Comparison of ENCODE assay signal across 20 cellular contexts in the genomic region with DNA sequence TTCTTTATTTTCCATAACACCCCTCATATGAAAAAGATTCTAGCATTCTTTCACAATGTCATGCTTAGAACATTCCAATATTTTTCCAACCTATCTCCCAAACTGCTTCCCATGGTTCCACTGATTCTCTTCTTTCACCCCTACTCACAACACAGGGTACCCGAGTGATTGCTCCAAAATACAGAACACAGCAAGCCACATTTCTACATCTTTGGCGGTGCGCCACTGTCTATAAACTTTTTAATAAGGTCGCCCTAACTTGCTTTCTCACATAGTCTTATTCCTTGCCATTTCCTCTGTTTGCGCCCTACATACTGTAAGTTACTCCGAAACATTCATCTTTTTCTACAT.
A peak's percentile ranks its signal among the peaks of the same experiment; 100 is the strongest.
DNase-seq lines count a peak whose midpoint lies in the region; ATAC-seq and TF ChIP-seq lines count a peak whose summit lies in the region.
"Had no signal": no experiment of that assay in that cellular context is flagged by ENCODE, and none has a peak within 500 bp of the region (broad histone marks: within the 10 kb centered on the region; RNA-seq: fewer than 3 reads in every experiment).

No MANE protein-coding gene starts in this region.

- H3K27ac ChIP-seq in RWPE2 (ENCODE audit: poor library complexity, severe bottlenecking) (peak overlapping the region; percentile 34), smooth muscle cell (ENCODE audit: low read depth) (peak overlapping the region; percentile 64)
- H3K27ac ChIP-seq in effector memory CD4-positive, alpha-beta T cell (ENCODE audit: insufficient read depth, low read length, poor library complexity, severe bottlenecking): peak overlapping the region; percentile 4
- H3K27ac ChIP-seq: SJCRH30, thyroid gland had no signal

- TF ChIP-seq CTCF in RWPE2 (IDR thresholded peaks at IDR 0.05; ENCODE audit: poor library complexity, severe bottlenecking): no peak
- TF ChIP-seq CTCF in smooth muscle cell (IDR thresholded peaks at IDR 0.05; ENCODE audit: borderline replicate concordance, insufficient read depth, poor library complexity, severe bottlenecking): no peak

- no peaks in the 10 kb centered on the region for H3K36me3 Mint-ChIP-seq in activated T-cell treated with anti-CD3 and anti-CD28 coated beads, Interleukin-2, amount 50 U/mL, for 4 hours (ENCODE audit: insufficient read depth)

- peak overlapping the region; percentile 14 for H3K4me3 Mint-ChIP-seq in activated T-cell treated with anti-CD3 and anti-CD28 coated beads, Interleukin-2, amount 50 U/mL, for 4 hours
- H3K4me3 Mint-ChIP-seq: endodermal cell, nephron progenitor cell had no signal

- peaks cover 43% of the 10 kb centered on the region for H3K4me1 Mint-ChIP-seq in activated T-cell treated with anti-CD3 and anti-CD28 coated beads, Interleukin-2, amount 50 U/mL, for 4 hours (ENCODE audit: low read depth)

- H3K27me3 ChIP-seq in RWPE2 (ENCODE audit: insufficient read depth, poor library complexity, severe bottlenecking): no peaks in the 10 kb centered on the region
- H3K27me3 ChIP-seq in effector memory CD4-positive, alpha-beta T cell (replicated peaks; ENCODE audit: control insufficient read depth, insufficient read depth, low read length, poor library complexity, severe bottlenecking): no peaks in the 10 kb centered on the region
- H3K27me3 ChIP-seq in smooth muscle cell (ENCODE audit: low read depth): no peaks in the 10 kb centered on the region
- H3K27me3 ChIP-seq: SJCRH30, thyroid gland had no signal

- H3K4me3 ChIP-seq in RWPE2 (ENCODE audit: severe bottlenecking) (no peak overlapping the region), smooth muscle cell (no peak overlapping the region)
- no peak overlapping the region for H3K4me3 ChIP-seq in effector memory CD4-positive, alpha-beta T cell (ENCODE audit: insufficient read depth, low read depth, low read length, poor library complexity, severe bottlenecking)
- H3K4me3 ChIP-seq: SJCRH30, thyroid gland had no signal

- DNase-seq in activated T-cell treated with anti-CD3 and anti-CD28 coated beads, Interleukin-2, amount 50 U/mL, for 4 hours: no peak
- DNase-seq in activated T-cell treated with anti-CD3 and anti-CD28 coated beads for 4 hours (no peak), RWPE2 (ENCODE audit: low spot score) (no peak), smooth muscle cell (lab: John Stamatoyannopoulos, UW; ENCODE audit: unreplicated experiment) (no peak), KBM-7 (no peak)
- DNase-seq in effector memory CD4-positive, alpha-beta T cell: no peak
- DNase-seq: activated CD4-positive, CD25-positive, alpha-beta regulatory T cell; C1 segment of cervical spinal cord; caudate nucleus; DMS53; endodermal cell; islet precursor cell; Karpas-422; NCI-H1105; NCI-H524; nephron progenitor cell; SJCRH30; thyroid gland had no signal

- H3K9me3 ChIP-seq in RWPE2 (ENCODE audit: severe bottlenecking) (no peaks in the 10 kb centered on the region), smooth muscle cell (replicated peaks; ENCODE audit: low read depth) (no peaks in the 10 kb centered on the region)
- H3K9me3 ChIP-seq in effector memory CD4-positive, alpha-beta T cell (ENCODE audit: control insufficient read depth, low read length): no peaks in the 10 kb centered on the region
- H3K9me3 ChIP-seq: SJCRH30, thyroid gland had no signal

- peaks cover 15% of the 10 kb centered on the region for H3K4me1 ChIP-seq in RWPE2 (ENCODE audit: insufficient read depth, poor library complexity, severe bottlenecking)
- peaks cover 7% of the 10 kb centered on the region for H3K4me1 ChIP-seq in effector memory CD4-positive, alpha-beta T cell (ENCODE audit: control insufficient read depth, insufficient read depth, low read length, poor library complexity, severe bottlenecking)
- H3K4me1 ChIP-seq in smooth muscle cell (ENCODE audit: low read depth): peaks cover 8% of the 10 kb centered on the region

- H4K20me1 ChIP-seq in smooth muscle cell (ENCODE audit: low read depth): no peaks in the 10 kb centered on the region

- H3K9me3 Mint-ChIP-seq in activated T-cell treated with anti-CD3 and anti-CD28 coated beads, Interleukin-2, amount 50 U/mL, for 4 hours: peaks cover 3% of the 10 kb centered on the region
- H3K9me3 Mint-ChIP-seq: endodermal cell had no signal

- peak overlapping the region; percentile 39 for H3K4me2 ChIP-seq in smooth muscle cell

- H3K79me2 ChIP-seq in smooth muscle cell (ENCODE audit: low read depth): no peaks in the 10 kb centered on the region

- no peak overlapping the region for H2AFZ ChIP-seq in smooth muscle cell (ENCODE audit: low read depth)

- no peaks in the 10 kb centered on the region for H3K36me3 ChIP-seq in RWPE2 (ENCODE audit: low read depth)
- H3K36me3 ChIP-seq in effector memory CD4-positive, alpha-beta T cell (ENCODE audit: control insufficient read depth, insufficient read depth, low read length): no peaks in the 10 kb centered on the region
- no peaks in the 10 kb centered on the region for H3K36me3 ChIP-seq in smooth muscle cell (ENCODE audit: low read depth)
- H3K36me3 ChIP-seq: SJCRH30, thyroid gland had no signal

- H3K27me3 Mint-ChIP-seq in activated T-cell treated with anti-CD3 and anti-CD28 coated beads, Interleukin-2, amount 50 U/mL, for 4 hours (ENCODE audit: low read depth): no peaks in the 10 kb centered on the region

- peaks cover 11% of the 10 kb centered on the region for H3F3A ChIP-seq in smooth muscle cell (ENCODE audit: low read depth)

- 97% methylated on average over 6 of the region's 6 CpGs for WGBS in smooth muscle cell (ENCODE audit: low lambda C conversion rate)

- ATAC-seq in activated T-cell treated with anti-CD3 and anti-CD28 coated beads, Interleukin-2, amount 50 U/mL, for 4 hours: no peak
- ATAC-seq in RWPE2 (ENCODE audit: low read depth) (no peak), GM21786 (IDR thresholded peaks at IDR 0.05; ENCODE audit: unreplicated experiment) (no peak), HG02642 (IDR thresholded peaks at IDR 0.05; ENCODE audit: poor library complexity, unreplicated experiment) (no peak)

- H3K9ac ChIP-seq in smooth muscle cell (ENCODE audit: low read depth): no peak overlapping the region

- in situ Hi-C loops in KBM-7 (cut with MboI; ENCODE audit: low pct_unique_long_range_greater_than_20kb, low sequenced_read_pairs): no loop called here

Comparison
In these comparisons a context has a peak if more than half of its experiments do, and no peak if none do; other contexts are left out.
1. H3K27ac ChIP-seq: peak in every context shown above with its lines; median percentile 64 in smooth muscle cell; 34 in RWPE2; 4 in effector memory CD4-positive, alpha-beta T cell.